ENCODE assay signal across 1 cellular context in genomic region chr13:30307194-30307965, GRCh38.
TF ChIP-seq lines count a peak whose summit lies in the region.

Gene KATNAL1, minus strand, starts transcription at chr13:30307551. Its CDS starts 23,774 bp downstream, at chr13:30283777.

TF ChIP-seq in K562, 482 proteins besides CTCF, POLR2A, EP300 and RAD21 (continued from another document and continues in another):
- TF ChIP-seq, protein P1, sequence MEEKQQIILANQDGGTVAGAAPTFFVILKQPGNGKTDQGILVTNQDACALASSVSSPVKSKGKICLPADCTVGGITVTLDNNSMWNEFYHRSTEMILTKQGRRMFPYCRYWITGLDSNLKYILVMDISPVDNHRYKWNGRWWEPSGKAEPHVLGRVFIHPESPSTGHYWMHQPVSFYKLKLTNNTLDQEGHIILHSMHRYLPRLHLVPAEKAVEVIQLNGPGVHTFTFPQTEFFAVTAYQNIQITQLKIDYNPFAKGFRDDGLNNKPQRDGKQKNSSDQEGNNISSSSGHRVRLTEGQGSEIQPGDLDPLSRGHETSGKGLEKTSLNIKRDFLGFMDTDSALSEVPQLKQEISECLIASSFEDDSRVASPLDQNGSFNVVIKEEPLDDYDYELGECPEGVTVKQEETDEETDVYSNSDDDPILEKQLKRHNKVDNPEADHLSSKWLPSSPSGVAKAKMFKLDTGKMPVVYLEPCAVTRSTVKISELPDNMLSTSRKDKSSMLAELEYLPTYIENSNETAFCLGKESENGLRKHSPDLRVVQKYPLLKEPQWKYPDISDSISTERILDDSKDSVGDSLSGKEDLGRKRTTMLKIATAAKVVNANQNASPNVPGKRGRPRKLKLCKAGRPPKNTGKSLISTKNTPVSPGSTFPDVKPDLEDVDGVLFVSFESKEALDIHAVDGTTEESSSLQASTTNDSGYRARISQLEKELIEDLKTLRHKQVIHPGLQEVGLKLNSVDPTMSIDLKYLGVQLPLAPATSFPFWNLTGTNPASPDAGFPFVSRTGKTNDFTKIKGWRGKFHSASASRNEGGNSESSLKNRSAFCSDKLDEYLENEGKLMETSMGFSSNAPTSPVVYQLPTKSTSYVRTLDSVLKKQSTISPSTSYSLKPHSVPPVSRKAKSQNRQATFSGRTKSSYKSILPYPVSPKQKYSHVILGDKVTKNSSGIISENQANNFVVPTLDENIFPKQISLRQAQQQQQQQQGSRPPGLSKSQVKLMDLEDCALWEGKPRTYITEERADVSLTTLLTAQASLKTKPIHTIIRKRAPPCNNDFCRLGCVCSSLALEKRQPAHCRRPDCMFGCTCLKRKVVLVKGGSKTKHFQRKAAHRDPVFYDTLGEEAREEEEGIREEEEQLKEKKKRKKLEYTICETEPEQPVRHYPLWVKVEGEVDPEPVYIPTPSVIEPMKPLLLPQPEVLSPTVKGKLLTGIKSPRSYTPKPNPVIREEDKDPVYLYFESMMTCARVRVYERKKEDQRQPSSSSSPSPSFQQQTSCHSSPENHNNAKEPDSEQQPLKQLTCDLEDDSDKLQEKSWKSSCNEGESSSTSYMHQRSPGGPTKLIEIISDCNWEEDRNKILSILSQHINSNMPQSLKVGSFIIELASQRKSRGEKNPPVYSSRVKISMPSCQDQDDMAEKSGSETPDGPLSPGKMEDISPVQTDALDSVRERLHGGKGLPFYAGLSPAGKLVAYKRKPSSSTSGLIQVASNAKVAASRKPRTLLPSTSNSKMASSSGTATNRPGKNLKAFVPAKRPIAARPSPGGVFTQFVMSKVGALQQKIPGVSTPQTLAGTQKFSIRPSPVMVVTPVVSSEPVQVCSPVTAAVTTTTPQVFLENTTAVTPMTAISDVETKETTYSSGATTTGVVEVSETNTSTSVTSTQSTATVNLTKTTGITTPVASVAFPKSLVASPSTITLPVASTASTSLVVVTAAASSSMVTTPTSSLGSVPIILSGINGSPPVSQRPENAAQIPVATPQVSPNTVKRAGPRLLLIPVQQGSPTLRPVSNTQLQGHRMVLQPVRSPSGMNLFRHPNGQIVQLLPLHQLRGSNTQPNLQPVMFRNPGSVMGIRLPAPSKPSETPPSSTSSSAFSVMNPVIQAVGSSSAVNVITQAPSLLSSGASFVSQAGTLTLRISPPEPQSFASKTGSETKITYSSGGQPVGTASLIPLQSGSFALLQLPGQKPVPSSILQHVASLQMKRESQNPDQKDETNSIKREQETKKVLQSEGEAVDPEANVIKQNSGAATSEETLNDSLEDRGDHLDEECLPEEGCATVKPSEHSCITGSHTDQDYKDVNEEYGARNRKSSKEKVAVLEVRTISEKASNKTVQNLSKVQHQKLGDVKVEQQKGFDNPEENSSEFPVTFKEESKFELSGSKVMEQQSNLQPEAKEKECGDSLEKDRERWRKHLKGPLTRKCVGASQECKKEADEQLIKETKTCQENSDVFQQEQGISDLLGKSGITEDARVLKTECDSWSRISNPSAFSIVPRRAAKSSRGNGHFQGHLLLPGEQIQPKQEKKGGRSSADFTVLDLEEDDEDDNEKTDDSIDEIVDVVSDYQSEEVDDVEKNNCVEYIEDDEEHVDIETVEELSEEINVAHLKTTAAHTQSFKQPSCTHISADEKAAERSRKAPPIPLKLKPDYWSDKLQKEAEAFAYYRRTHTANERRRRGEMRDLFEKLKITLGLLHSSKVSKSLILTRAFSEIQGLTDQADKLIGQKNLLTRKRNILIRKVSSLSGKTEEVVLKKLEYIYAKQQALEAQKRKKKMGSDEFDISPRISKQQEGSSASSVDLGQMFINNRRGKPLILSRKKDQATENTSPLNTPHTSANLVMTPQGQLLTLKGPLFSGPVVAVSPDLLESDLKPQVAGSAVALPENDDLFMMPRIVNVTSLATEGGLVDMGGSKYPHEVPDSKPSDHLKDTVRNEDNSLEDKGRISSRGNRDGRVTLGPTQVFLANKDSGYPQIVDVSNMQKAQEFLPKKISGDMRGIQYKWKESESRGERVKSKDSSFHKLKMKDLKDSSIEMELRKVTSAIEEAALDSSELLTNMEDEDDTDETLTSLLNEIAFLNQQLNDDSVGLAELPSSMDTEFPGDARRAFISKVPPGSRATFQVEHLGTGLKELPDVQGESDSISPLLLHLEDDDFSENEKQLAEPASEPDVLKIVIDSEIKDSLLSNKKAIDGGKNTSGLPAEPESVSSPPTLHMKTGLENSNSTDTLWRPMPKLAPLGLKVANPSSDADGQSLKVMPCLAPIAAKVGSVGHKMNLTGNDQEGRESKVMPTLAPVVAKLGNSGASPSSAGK (IDR thresholded peaks at IDR 0.05): peak; percentile 81
- TF ChIP-seq IRF1 (CRISPR knock-in tag; IDR thresholded peaks at IDR 0.05; ENCODE audit: borderline replicate concordance): no peak
- TF ChIP-seq KHSRP (IDR thresholded peaks at IDR 0.05): no peak
- TF ChIP-seq ZC3H11A (IDR thresholded peaks at IDR 0.05; ENCODE audit: low read depth, low read length): no peak
- TF ChIP-seq XRCC5 (IDR thresholded peaks at IDR 0.05; ENCODE audit: low read depth, low read length): no peak
- TF ChIP-seq CBX1 (IDR thresholded peaks at IDR 0.05; ENCODE audit: low read depth): peak; percentile 43; the same call in 1 of the 2 replicates
- no peak for TF ChIP-seq TAF15 (IDR thresholded peaks at IDR 0.05; ENCODE audit: low read depth, low read length)
- TF ChIP-seq FOXJ2 (tag; IDR thresholded peaks at IDR 0.05): no peak
- TF ChIP-seq ASH1L (IDR thresholded peaks at IDR 0.05; ENCODE audit: borderline replicate concordance, low read depth, partially characterized antibody): no peak
- TF ChIP-seq ZNF586 (CRISPR knock-in tag; conservative IDR thresholded peaks at IDR 0.05): no peak
- TF ChIP-seq ZNF707 (CRISPR knock-in tag; conservative IDR thresholded peaks at IDR 0.05): no peak
- no peak for TF ChIP-seq MITF (IDR thresholded peaks at IDR 0.05)
- 0 out of 2 replicates have a peak, but pooled peaks have one; percentile 53 for TF ChIP-seq ZSCAN29 (IDR thresholded peaks at IDR 0.05)
- no peak for TF ChIP-seq ZNF184 (CRISPR knock-in tag; IDR thresholded peaks at IDR 0.05)
- no peak for TF ChIP-seq TCF7L2 (IDR thresholded peaks at IDR 0.05; ENCODE audit: low read depth, low read length)
- TF ChIP-seq EZH2 (IDR thresholded peaks at IDR 0.05; ENCODE audit: borderline replicate concordance, low read depth, low read length): no peak
- TF ChIP-seq, protein P2, sequence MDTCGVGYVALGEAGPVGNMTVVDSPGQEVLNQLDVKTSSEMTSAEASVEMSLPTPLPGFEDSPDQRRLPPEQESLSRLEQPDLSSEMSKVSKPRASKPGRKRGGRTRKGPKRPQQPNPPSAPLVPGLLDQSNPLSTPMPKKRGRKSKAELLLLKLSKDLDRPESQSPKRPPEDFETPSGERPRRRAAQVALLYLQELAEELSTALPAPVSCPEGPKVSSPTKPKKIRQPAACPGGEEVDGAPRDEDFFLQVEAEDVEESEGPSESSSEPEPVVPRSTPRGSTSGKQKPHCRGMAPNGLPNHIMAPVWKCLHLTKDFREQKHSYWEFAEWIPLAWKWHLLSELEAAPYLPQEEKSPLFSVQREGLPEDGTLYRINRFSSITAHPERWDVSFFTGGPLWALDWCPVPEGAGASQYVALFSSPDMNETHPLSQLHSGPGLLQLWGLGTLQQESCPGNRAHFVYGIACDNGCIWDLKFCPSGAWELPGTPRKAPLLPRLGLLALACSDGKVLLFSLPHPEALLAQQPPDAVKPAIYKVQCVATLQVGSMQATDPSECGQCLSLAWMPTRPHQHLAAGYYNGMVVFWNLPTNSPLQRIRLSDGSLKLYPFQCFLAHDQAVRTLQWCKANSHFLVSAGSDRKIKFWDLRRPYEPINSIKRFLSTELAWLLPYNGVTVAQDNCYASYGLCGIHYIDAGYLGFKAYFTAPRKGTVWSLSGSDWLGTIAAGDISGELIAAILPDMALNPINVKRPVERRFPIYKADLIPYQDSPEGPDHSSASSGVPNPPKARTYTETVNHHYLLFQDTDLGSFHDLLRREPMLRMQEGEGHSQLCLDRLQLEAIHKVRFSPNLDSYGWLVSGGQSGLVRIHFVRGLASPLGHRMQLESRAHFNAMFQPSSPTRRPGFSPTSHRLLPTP (IDR thresholded peaks at IDR 0.05; ENCODE audit: borderline replicate concordance, extremely low read depth, insufficient read length): no peak
- no peak for TF ChIP-seq CC2D1A (IDR thresholded peaks at IDR 0.05)
- TF ChIP-seq ZNF766 (CRISPR knock-in tag; conservative IDR thresholded peaks at IDR 0.05): no peak
- peak; percentile 52; the same call in 1 of the 2 replicates for TF ChIP-seq E2F4 (CRISPR knock-in tag; IDR thresholded peaks at IDR 0.05; ENCODE audit: low read depth)
- TF ChIP-seq ZNF75A (CRISPR knock-in tag; IDR thresholded peaks at IDR 0.05): no peak
- TF ChIP-seq ARID2 (IDR thresholded peaks at IDR 0.05): no peak
- no peak for TF ChIP-seq SMAD4 (CRISPR knock-in tag; conservative IDR thresholded peaks at IDR 0.05)
- no peak for TF ChIP-seq GTF2B (IDR thresholded peaks at IDR 0.05; ENCODE audit: extremely low read depth, insufficient read length)
- TF ChIP-seq ETV1 (tag; conservative IDR thresholded peaks at IDR 0.05; ENCODE audit: low read depth): no peak
- TF ChIP-seq, protein P3, sequence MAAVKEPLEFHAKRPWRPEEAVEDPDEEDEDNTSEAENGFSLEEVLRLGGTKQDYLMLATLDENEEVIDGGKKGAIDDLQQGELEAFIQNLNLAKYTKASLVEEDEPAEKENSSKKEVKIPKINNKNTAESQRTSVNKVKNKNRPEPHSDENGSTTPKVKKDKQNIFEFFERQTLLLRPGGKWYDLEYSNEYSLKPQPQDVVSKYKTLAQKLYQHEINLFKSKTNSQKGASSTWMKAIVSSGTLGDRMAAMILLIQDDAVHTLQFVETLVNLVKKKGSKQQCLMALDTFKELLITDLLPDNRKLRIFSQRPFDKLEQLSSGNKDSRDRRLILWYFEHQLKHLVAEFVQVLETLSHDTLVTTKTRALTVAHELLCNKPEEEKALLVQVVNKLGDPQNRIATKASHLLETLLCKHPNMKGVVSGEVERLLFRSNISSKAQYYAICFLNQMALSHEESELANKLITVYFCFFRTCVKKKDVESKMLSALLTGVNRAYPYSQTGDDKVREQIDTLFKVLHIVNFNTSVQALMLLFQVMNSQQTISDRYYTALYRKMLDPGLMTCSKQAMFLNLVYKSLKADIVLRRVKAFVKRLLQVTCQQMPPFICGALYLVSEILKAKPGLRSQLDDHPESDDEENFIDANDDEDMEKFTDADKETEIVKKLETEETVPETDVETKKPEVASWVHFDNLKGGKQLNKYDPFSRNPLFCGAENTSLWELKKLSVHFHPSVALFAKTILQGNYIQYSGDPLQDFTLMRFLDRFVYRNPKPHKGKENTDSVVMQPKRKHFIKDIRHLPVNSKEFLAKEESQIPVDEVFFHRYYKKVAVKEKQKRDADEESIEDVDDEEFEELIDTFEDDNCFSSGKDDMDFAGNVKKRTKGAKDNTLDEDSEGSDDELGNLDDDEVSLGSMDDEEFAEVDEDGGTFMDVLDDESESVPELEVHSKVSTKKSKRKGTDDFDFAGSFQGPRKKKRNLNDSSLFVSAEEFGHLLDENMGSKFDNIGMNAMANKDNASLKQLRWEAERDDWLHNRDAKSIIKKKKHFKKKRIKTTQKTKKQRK (IDR thresholded peaks at IDR 0.05; ENCODE audit: borderline replicate concordance, low read depth, low read length): no peak
- TF ChIP-seq SIN3B (IDR thresholded peaks at IDR 0.05; ENCODE audit: low read depth): 0 out of 2 replicates have a peak, but pooled peaks have one; percentile 30
- TF ChIP-seq ZBTB49 (CRISPR knock-in tag; IDR thresholded peaks at IDR 0.05; ENCODE audit: borderline replicate concordance): no peak
- no peak for TF ChIP-seq CBFA2T3 (IDR thresholded peaks at IDR 0.05)
- no peak for TF ChIP-seq YBX1 (IDR thresholded peaks at IDR 0.05)
- TF ChIP-seq CHCHD3 (CRISPR knock-in tag; IDR thresholded peaks at IDR 0.05): no peak
- TF ChIP-seq ZNF146 (CRISPR knock-in tag; IDR thresholded peaks at IDR 0.05; ENCODE audit: unreplicated experiment): no peak
- TF ChIP-seq FOXK2 (conservative IDR thresholded peaks at IDR 0.05 in 1 of 2, IDR thresholded peaks at IDR 0.05 in 1 of 2; ENCODE audit: low read depth in 2 of 2): no peak
- 0 out of 2 replicates have a peak, but pooled peaks have one; percentile 34 for TF ChIP-seq PML (IDR thresholded peaks at IDR 0.05; ENCODE audit: low read length)
